Comparison of ENCODE assay signal across 31 cellular contexts in the genomic region with DNA sequence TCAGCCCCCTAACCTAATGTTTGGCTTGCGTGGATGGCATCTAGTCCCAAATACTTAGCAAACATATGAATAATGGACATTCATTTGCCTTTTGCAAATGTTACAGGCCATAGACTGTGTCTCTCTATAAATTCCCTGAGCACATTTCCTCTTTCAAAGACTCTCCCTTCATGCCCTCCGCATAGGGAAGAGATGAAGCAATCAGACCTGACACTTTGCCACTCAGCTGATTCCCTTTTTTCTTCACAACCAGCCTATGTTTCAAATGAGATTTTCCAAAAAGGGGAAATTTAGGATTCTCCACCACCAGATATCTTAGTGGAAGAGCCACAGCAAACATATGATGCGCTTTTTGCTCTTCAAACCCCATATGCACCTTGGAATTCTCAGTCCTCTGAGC.
"Had no signal": no experiment of that assay in that cellular context is flagged by ENCODE, and none has a peak within 500 bp of the region (broad histone marks: within the 10 kb centered on the region; RNA-seq: fewer than 3 reads in every experiment).

No MANE protein-coding gene starts in this region.

- H3K9me3 Mint-ChIP-seq: activated CD4-positive, alpha-beta memory T cell treated with anti-CD3 and anti-CD28 coated beads for 36 hours; activated CD4-positive, alpha-beta T cell treated with anti-CD3 and anti-CD28 coated beads, Interleukin-2, amount 10 ng/mL, durations not matched to agents 24 days and 14 days; activated naive CD4-positive, alpha-beta T cell treated with anti-CD3 and anti-CD28 coated beads, Interleukin-2, amount 10 ng/mL, durations not matched to agents 7 days and 5 days; activated naive CD8-positive, alpha-beta T cell treated with anti-CD3 and anti-CD28 coated beads, Interleukin-2, amount 10 ng/mL, durations not matched to agents 7 days and 5 days; T-helper 2 cell treated with Interferon-gamma antibody and Interleukin-4, amounts not matched to agents 5 μg/mL and 100 μg/mL, for 36 hours had no signal

- H3K4me3 Mint-ChIP-seq: activated CD4-positive, alpha-beta memory T cell treated with anti-CD3 and anti-CD28 coated beads for 36 hours; activated CD4-positive, alpha-beta T cell treated with anti-CD3 and anti-CD28 coated beads for 36 hours; activated CD4-positive, alpha-beta T cell treated with anti-CD3 and anti-CD28 coated beads, Interleukin-2, amount 10 ng/mL, durations not matched to agents 24 days and 14 days; activated CD8-positive, alpha-beta memory T cell treated with anti-CD3 and anti-CD28 coated beads, Interleukin-2, amount 10 ng/mL, durations not matched to agents 7 days and 5 days; activated CD8-positive, alpha-beta T cell treated with anti-CD3 and anti-CD28 coated beads, Interleukin-2, amount 10 ng/mL, durations not matched to agents 7 days and 5 days; activated naive CD4-positive, alpha-beta T cell treated with anti-CD3 and anti-CD28 coated beads, Interleukin-2, amount 10 ng/mL, durations not matched to agents 7 days and 5 days; activated naive CD8-positive, alpha-beta T cell treated with anti-CD3 and anti-CD28 coated beads, Interleukin-2, amount 10 ng/mL, durations not matched to agents 7 days and 5 days; activated T-cell treated with anti-CD3 and anti-CD28 coated beads, Interleukin-2, amount 50 U/mL, for 72 hours; T-helper 17 cell; T-helper 2 cell treated with Interferon-gamma antibody and Interleukin-4, amounts not matched to agents 5 μg/mL and 100 μg/mL, for 36 hours had no signal

- H3K27ac Mint-ChIP-seq: activated CD4-positive, alpha-beta memory T cell treated with anti-CD3 and anti-CD28 coated beads for 36 hours; activated CD4-positive, alpha-beta T cell treated with anti-CD3 and anti-CD28 coated beads for 36 hours; activated CD4-positive, alpha-beta T cell treated with anti-CD3 and anti-CD28 coated beads, Interleukin-2, amount 10 ng/mL, durations not matched to agents 24 days and 14 days; activated CD8-positive, alpha-beta memory T cell treated with anti-CD3 and anti-CD28 coated beads, Interleukin-2, amount 10 ng/mL, durations not matched to agents 7 days and 5 days; activated CD8-positive, alpha-beta T cell treated with anti-CD3 and anti-CD28 coated beads, Interleukin-2, amount 10 ng/mL, durations not matched to agents 7 days and 5 days; activated naive CD4-positive, alpha-beta T cell treated with anti-CD3 and anti-CD28 coated beads, Interleukin-2, amount 10 ng/mL, durations not matched to agents 7 days and 5 days; activated naive CD4-positive, alpha-beta T cell treated with anti-CD3 and anti-CD28 coated beads, Interleukin-2, amount 50 U/mL, for 72 hours; activated naive CD8-positive, alpha-beta T cell treated with anti-CD3 and anti-CD28 coated beads, Interleukin-2, amount 10 ng/mL, durations not matched to agents 7 days and 5 days; activated T-cell treated with anti-CD3 and anti-CD28 coated beads, Interleukin-2, amount 50 U/mL, for 72 hours; T-helper 17 cell; T-helper 2 cell treated with Interferon-gamma antibody and Interleukin-4, amounts not matched to agents 5 μg/mL and 100 μg/mL, for 36 hours had no signal

- DNase-seq: activated CD4-positive, alpha-beta memory T cell treated with anti-CD3 and anti-CD28 coated beads for 36 hours; activated CD4-positive, alpha-beta T cell treated with anti-CD3 and anti-CD28 coated beads for 36 hours; activated CD4-positive, alpha-beta T cell treated with anti-CD3 and anti-CD28 coated beads, Interleukin-2, amount 10 ng/mL, durations not matched to agents 24 days and 14 days; activated CD4-positive, CD25-positive, alpha-beta regulatory T cell; activated CD4-positive, CD25-positive, alpha-beta regulatory T cell treated with anti-CD3 and anti-CD28 coated beads, Interleukin-2, amount 50 U/mL, for 72 hours; activated CD8-positive, alpha-beta memory T cell treated with anti-CD3 and anti-CD28 coated beads, Interleukin-2, amount 10 ng/mL, durations not matched to agents 7 days and 5 days; activated CD8-positive, alpha-beta memory T cell treated with anti-CD3 and anti-CD28 coated beads, Interleukin-2, amount 50 U/mL, for 4 hours; activated CD8-positive, alpha-beta T cell treated with anti-CD3 and anti-CD28 coated beads, Interleukin-2, amount 10 ng/mL, durations not matched to agents 7 days and 5 days; activated gamma-delta T cell; activated naive CD4-positive, alpha-beta T cell; activated naive CD4-positive, alpha-beta T cell treated with anti-CD3 and anti-CD28 coated beads, Interleukin-2, amount 10 ng/mL, durations not matched to agents 7 days and 5 days; activated naive CD8-positive, alpha-beta T cell treated with anti-CD3 and anti-CD28 coated beads, Interleukin-2, amount 10 ng/mL, durations not matched to agents 7 days and 5 days; activated T-cell treated with anti-CD3 and anti-CD28 coated beads, Interleukin-2, amount 50 U/mL, for 1 hour; activated T-cell treated with anti-CD3 and anti-CD28 coated beads, Interleukin-2, amount 50 U/mL, for 72 hours; central memory CD4-positive, alpha-beta T cell; cerebellar nuclear complex; colonic mucosa; effector CD8-positive, alpha-beta T cell; foreskin fibroblast; head of caudate nucleus; T-helper 1 cell; T-helper 17 cell; T1000; WERI-Rb-1 had no signal

- H3K27ac ChIP-seq: ascending aorta, breast epithelium, cardiac muscle cell, colonic mucosa, WERI-Rb-1 had no signal

- H3K4me1 Mint-ChIP-seq: activated CD4-positive, alpha-beta T cell treated with anti-CD3 and anti-CD28 coated beads for 36 hours; activated CD4-positive, alpha-beta T cell treated with anti-CD3 and anti-CD28 coated beads, Interleukin-2, amount 10 ng/mL, durations not matched to agents 24 days and 14 days; activated CD8-positive, alpha-beta memory T cell treated with anti-CD3 and anti-CD28 coated beads, Interleukin-2, amount 10 ng/mL, durations not matched to agents 7 days and 5 days; activated naive CD4-positive, alpha-beta T cell treated with anti-CD3 and anti-CD28 coated beads, Interleukin-2, amount 10 ng/mL, durations not matched to agents 7 days and 5 days; activated naive CD8-positive, alpha-beta T cell treated with anti-CD3 and anti-CD28 coated beads, Interleukin-2, amount 10 ng/mL, durations not matched to agents 7 days and 5 days; T-helper 17 cell had no signal

- H3K4me1 ChIP-seq: ascending aorta, breast epithelium, colonic mucosa had no signal

- H3K27me3 ChIP-seq: ascending aorta, breast epithelium, cardiac muscle cell, colonic mucosa had no signal

- H3K4me3 ChIP-seq: ascending aorta, breast epithelium, cardiac muscle cell, colonic mucosa had no signal

- H3K9me3 ChIP-seq: ascending aorta, breast epithelium, colonic mucosa had no signal

- FAIRE-seq: frontal cortex had no signal

- ATAC-seq: activated CD4-positive, alpha-beta T cell treated with anti-CD3 and anti-CD28 coated beads for 36 hours; activated CD8-positive, alpha-beta memory T cell treated with anti-CD3 and anti-CD28 coated beads, Interleukin-2, amount 10 ng/mL, durations not matched to agents 7 days and 5 days; activated CD8-positive, alpha-beta T cell treated with anti-CD3 and anti-CD28 coated beads, Interleukin-2, amount 10 ng/mL, durations not matched to agents 7 days and 5 days; activated naive CD4-positive, alpha-beta T cell treated with anti-CD3 and anti-CD28 coated beads, Interleukin-2, amount 50 U/mL, for 72 hours; activated T-cell treated with anti-CD3 and anti-CD28 coated beads, Interleukin-2, amount 50 U/mL, for 72 hours; esophagus mucosa; T-helper 17 cell had no signal

- H3K27me3 Mint-ChIP-seq: activated CD4-positive, alpha-beta T cell treated with anti-CD3 and anti-CD28 coated beads, Interleukin-2, amount 10 ng/mL, durations not matched to agents 24 days and 14 days; activated CD8-positive, alpha-beta memory T cell treated with anti-CD3 and anti-CD28 coated beads, Interleukin-2, amount 10 ng/mL, durations not matched to agents 7 days and 5 days; activated naive CD4-positive, alpha-beta T cell treated with anti-CD3 and anti-CD28 coated beads, Interleukin-2, amount 10 ng/mL, durations not matched to agents 7 days and 5 days; activated naive CD8-positive, alpha-beta T cell treated with anti-CD3 and anti-CD28 coated beads, Interleukin-2, amount 10 ng/mL, durations not matched to agents 7 days and 5 days had no signal

- H3K36me3 Mint-ChIP-seq: activated CD4-positive, alpha-beta memory T cell treated with anti-CD3 and anti-CD28 coated beads for 36 hours; activated CD8-positive, alpha-beta memory T cell treated with anti-CD3 and anti-CD28 coated beads, Interleukin-2, amount 10 ng/mL, durations not matched to agents 7 days and 5 days; activated naive CD4-positive, alpha-beta T cell treated with anti-CD3 and anti-CD28 coated beads, Interleukin-2, amount 10 ng/mL, durations not matched to agents 7 days and 5 days; activated naive CD4-positive, alpha-beta T cell treated with anti-CD3 and anti-CD28 coated beads, Interleukin-2, amount 50 U/mL, for 72 hours; activated naive CD8-positive, alpha-beta T cell treated with anti-CD3 and anti-CD28 coated beads, Interleukin-2, amount 10 ng/mL, durations not matched to agents 7 days and 5 days had no signal

- H3K36me3 ChIP-seq: ascending aorta, breast epithelium, cardiac muscle cell, colonic mucosa, WERI-Rb-1 had no signal
